Comparison of ENCODE assay signal across 1 cellular context in genomic region chr13:21100994-21101757, GRCh38.
TF ChIP-seq lines count a peak whose summit lies in the region.

No MANE protein-coding gene starts in this region.

TF ChIP-seq in HepG2, 621 proteins besides CTCF, POLR2A, EP300 and RAD21 (continued from another document and continues in another):
- TF ChIP-seq NR2F1 (CRISPR knock-in tag; IDR thresholded peaks at IDR 0.05) (no peak), DMAP1 (CRISPR knock-in tag; IDR thresholded peaks at IDR 0.05) (no peak; the same call in 1 of the 2 replicates), RBM22 (optimal IDR thresholded peaks at IDR 0.05; ENCODE audit: low read length) (peak; percentile 23), NR0B2 (CRISPR knock-in tag; IDR thresholded peaks at IDR 0.05) (no peak), ERF (CRISPR knock-in tag; IDR thresholded peaks at IDR 0.05) (0 out of 2 replicates have a peak, but pooled peaks have one; percentile 24), ZNF550 (CRISPR knock-in tag; IDR thresholded peaks at IDR 0.05; ENCODE audit: borderline replicate concordance) (no peak), GATAD1 (CRISPR knock-in tag; IDR thresholded peaks at IDR 0.05) (no peak), PHF8 (CRISPR knock-in tag; IDR thresholded peaks at IDR 0.05) (0 out of 2 replicates have a peak, but pooled peaks have one; percentile 11), NCOA2 (CRISPR knock-in tag; IDR thresholded peaks at IDR 0.05) (peak; percentile 85), ZNF746 (CRISPR knock-in tag; IDR thresholded peaks at IDR 0.05) (peak; percentile 25; the same call in 1 of the 2 replicates), CREM (IDR thresholded peaks at IDR 0.05) (peak; percentile 64; the same call in 1 of the 2 replicates), CREM (CRISPR knock-in tag; IDR thresholded peaks at IDR 0.05) (no peak), ZNF441 (CRISPR knock-in tag; IDR thresholded peaks at IDR 0.05; ENCODE audit: borderline replicate concordance) (peak; percentile 64; the same call in 1 of the 2 replicates), ZBTB40 (IDR thresholded peaks at IDR 0.05) (no peak), ZBTB40 (CRISPR knock-in tag; IDR thresholded peaks at IDR 0.05) (peak; percentile 34; the same call in 1 of the 2 replicates), KDM5B (CRISPR knock-in tag; IDR thresholded peaks at IDR 0.05; ENCODE audit: borderline replicate concordance) (no peak), HIVEP1 (CRISPR knock-in tag; IDR thresholded peaks at IDR 0.05) (no peak), FOXJ3 (CRISPR knock-in tag; IDR thresholded peaks at IDR 0.05; ENCODE audit: borderline replicate concordance) (peak; percentile 48; the same call in 1 of the 2 replicates), ZNF331 (CRISPR knock-in tag; IDR thresholded peaks at IDR 0.05) (peak; percentile 78; the same call in 1 of the 2 replicates), THAP11 (CRISPR knock-in tag; IDR thresholded peaks at IDR 0.05) (no peak), TCF7 (IDR thresholded peaks at IDR 0.05; ENCODE audit: low read depth) (peak; percentile 88), STAT5B (CRISPR knock-in tag; IDR thresholded peaks at IDR 0.05) (no peak), ZSCAN9 (CRISPR knock-in tag; IDR thresholded peaks at IDR 0.05; ENCODE audit: borderline replicate concordance) (0 out of 2 replicates have a peak, but pooled peaks have one; percentile 25), ZBTB34 (CRISPR knock-in tag; IDR thresholded peaks at IDR 0.05) (peak; percentile 93), ZSCAN25 (CRISPR knock-in tag; IDR thresholded peaks at IDR 0.05) (peak; percentile 56; the same call in 1 of the 2 replicates), TFE3 (CRISPR knock-in tag; IDR thresholded peaks at IDR 0.05) (no peak), ZEB1 (IDR thresholded peaks at IDR 0.05; ENCODE audit: insufficient replicate concordance, low read depth) (no peak), PPARG (CRISPR knock-in tag; conservative IDR thresholded peaks at IDR 0.05) (peak; percentile 18; the same call in 1 of the 2 replicates), RXRA (CRISPR knock-in tag; IDR thresholded peaks at IDR 0.05) (peak; percentile 62; the same call in 1 of the 2 replicates), SP5 (CRISPR knock-in tag; IDR thresholded peaks at IDR 0.05; ENCODE audit: borderline replicate concordance, low read depth) (peak; percentile 94), ZNF180 (CRISPR knock-in tag; IDR thresholded peaks at IDR 0.05; ENCODE audit: borderline replicate concordance, low read depth) (no peak), NR2F2 (IDR thresholded peaks at IDR 0.05; ENCODE audit: borderline replicate concordance, low read depth) (0 out of 2 replicates have a peak, but pooled peaks have one; percentile 24), ZMYM3 (CRISPR knock-in tag; IDR thresholded peaks at IDR 0.05) (peak; percentile 81), ZKSCAN8 (CRISPR knock-in tag; IDR thresholded peaks at IDR 0.05; ENCODE audit: borderline replicate concordance) (peak; percentile 29; the same call in 1 of the 2 replicates), ZNF660 (CRISPR knock-in tag; IDR thresholded peaks at IDR 0.05; ENCODE audit: borderline replicate concordance, low read depth) (no peak)
- TF ChIP-seq, protein P1, sequence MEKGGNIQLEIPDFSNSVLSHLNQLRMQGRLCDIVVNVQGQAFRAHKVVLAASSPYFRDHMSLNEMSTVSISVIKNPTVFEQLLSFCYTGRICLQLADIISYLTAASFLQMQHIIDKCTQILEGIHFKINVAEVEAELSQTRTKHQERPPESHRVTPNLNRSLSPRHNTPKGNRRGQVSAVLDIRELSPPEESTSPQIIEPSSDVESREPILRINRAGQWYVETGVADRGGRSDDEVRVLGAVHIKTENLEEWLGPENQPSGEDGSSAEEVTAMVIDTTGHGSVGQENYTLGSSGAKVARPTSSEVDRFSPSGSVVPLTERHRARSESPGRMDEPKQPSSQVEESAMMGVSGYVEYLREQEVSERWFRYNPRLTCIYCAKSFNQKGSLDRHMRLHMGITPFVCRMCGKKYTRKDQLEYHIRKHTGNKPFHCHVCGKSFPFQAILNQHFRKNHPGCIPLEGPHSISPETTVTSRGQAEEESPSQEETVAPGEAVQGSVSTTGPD (CRISPR knock-in tag; IDR thresholded peaks at IDR 0.05) = peak; percentile 91
- TF ChIP-seq, protein P2, sequence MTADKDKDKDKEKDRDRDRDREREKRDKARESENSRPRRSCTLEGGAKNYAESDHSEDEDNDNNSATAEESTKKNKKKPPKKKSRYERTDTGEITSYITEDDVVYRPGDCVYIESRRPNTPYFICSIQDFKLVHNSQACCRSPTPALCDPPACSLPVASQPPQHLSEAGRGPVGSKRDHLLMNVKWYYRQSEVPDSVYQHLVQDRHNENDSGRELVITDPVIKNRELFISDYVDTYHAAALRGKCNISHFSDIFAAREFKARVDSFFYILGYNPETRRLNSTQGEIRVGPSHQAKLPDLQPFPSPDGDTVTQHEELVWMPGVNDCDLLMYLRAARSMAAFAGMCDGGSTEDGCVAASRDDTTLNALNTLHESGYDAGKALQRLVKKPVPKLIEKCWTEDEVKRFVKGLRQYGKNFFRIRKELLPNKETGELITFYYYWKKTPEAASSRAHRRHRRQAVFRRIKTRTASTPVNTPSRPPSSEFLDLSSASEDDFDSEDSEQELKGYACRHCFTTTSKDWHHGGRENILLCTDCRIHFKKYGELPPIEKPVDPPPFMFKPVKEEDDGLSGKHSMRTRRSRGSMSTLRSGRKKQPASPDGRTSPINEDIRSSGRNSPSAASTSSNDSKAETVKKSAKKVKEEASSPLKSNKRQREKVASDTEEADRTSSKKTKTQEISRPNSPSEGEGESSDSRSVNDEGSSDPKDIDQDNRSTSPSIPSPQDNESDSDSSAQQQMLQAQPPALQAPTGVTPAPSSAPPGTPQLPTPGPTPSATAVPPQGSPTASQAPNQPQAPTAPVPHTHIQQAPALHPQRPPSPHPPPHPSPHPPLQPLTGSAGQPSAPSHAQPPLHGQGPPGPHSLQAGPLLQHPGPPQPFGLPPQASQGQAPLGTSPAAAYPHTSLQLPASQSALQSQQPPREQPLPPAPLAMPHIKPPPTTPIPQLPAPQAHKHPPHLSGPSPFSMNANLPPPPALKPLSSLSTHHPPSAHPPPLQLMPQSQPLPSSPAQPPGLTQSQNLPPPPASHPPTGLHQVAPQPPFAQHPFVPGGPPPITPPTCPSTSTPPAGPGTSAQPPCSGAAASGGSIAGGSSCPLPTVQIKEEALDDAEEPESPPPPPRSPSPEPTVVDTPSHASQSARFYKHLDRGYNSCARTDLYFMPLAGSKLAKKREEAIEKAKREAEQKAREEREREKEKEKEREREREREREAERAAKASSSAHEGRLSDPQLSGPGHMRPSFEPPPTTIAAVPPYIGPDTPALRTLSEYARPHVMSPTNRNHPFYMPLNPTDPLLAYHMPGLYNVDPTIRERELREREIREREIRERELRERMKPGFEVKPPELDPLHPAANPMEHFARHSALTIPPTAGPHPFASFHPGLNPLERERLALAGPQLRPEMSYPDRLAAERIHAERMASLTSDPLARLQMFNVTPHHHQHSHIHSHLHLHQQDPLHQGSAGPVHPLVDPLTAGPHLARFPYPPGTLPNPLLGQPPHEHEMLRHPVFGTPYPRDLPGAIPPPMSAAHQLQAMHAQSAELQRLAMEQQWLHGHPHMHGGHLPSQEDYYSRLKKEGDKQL (CRISPR knock-in tag; IDR thresholded peaks at IDR 0.05; ENCODE audit: low read depth) = peak; percentile 55; the same call in 1 of the 2 replicates
- TF ChIP-seq, protein P3, sequence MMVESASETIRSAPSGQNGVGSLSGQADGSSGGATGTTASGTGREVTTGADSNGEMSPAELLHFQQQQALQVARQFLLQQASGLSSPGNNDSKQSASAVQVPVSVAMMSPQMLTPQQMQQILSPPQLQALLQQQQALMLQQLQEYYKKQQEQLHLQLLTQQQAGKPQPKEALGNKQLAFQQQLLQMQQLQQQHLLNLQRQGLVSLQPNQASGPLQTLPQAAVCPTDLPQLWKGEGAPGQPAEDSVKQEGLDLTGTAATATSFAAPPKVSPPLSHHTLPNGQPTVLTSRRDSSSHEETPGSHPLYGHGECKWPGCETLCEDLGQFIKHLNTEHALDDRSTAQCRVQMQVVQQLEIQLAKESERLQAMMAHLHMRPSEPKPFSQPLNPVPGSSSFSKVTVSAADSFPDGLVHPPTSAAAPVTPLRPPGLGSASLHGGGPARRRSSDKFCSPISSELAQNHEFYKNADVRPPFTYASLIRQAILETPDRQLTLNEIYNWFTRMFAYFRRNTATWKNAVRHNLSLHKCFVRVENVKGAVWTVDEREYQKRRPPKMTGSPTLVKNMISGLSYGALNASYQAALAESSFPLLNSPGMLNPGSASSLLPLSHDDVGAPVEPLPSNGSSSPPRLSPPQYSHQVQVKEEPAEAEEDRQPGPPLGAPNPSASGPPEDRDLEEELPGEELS (CRISPR knock-in tag; IDR thresholded peaks at IDR 0.05) = peak; percentile 92
